9 cellular contexts compared by ENCODE assay signal in the genomic region with DNA sequence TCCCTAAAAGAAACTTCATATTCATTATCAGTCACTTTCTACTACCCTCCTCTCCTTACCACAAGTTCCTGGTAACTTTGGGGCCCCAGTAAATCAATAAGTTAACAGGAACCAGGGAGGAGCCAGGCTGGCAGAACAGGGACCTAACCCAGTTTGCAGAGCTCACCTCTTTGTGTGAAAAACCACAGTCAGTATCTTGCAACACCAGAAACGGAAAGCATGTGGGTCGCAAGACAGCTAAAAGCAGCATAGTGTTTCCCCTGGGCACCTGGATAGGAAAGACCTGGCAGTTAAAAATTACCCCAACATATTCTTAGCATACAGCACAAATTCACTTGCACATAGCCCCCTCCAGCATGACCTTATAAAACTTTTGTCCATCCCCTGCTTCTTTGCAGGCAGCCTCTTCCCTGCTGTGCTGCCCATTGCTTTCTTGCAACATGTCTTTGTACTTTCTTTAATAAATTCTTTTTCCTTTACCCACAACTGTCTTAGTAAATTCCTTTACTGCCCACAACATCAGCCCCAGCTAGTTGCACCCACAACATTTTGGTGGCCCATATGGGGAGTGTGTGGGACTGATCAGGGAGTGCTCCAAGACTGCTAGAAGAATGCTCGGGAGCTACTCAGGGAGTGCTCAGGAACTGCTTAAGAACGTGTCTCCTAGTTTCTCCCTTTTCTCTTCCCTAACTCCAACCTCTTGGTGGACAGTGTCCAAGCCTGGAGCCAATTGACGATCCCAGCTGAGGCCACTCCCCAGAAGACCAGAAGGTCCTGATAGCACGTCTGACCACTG.
DNase-seq lines count a peak whose midpoint lies in the region; ATAC-seq, FAIRE-seq and TF ChIP-seq lines count a peak whose summit lies in the region.
"Had no signal": no experiment of that assay in that cellular context is flagged by ENCODE, and none has a peak within 500 bp of the region (broad histone marks: within the 10 kb centered on the region; RNA-seq: fewer than 3 reads in every experiment).

No MANE protein-coding gene starts in this region.

- H3K4me3 ChIP-seq in kidney (ENCODE audit: low read length in 2 of 2): no peak overlapping the region
- H3K4me3 ChIP-seq in tibial artery: no peak overlapping the region
- H3K4me3 ChIP-seq: heart left ventricle had no signal

- H3K27me3 ChIP-seq in tibial artery: no peaks in the 10 kb centered on the region

- H3K4me3 Mint-ChIP-seq in nephron progenitor cell: no peak overlapping the region

- peaks cover 0 to 5% of the 10 kb centered on the region in 2 donors for H3K36me3 Mint-ChIP-seq in activated naive CD4-positive, alpha-beta T cell treated with anti-CD3 and anti-CD28 coated beads, Interleukin-2, amount 50 U/mL, for 72 hours
- peaks cover 3% of the 10 kb centered on the region for H3K36me3 Mint-ChIP-seq in nephron progenitor cell (ENCODE audit: low read depth)

- peaks cover 0 to 5% of the 10 kb centered on the region in 2 donors for H3K9me3 Mint-ChIP-seq in activated naive CD4-positive, alpha-beta T cell treated with anti-CD3 and anti-CD28 coated beads, Interleukin-2, amount 50 U/mL, for 72 hours
- peaks cover 63% of the 10 kb centered on the region for H3K9me3 Mint-ChIP-seq in nephron progenitor cell

- peaks cover 4% of the 10 kb centered on the region for H3K4me1 Mint-ChIP-seq in nephron progenitor cell

- TF ChIP-seq CTCF in GM10248 (IDR thresholded peaks at IDR 0.05; ENCODE audit: control extremely low read depth, extremely low read depth, low read depth, missing control alignments) (no peak), kidney (IDR thresholded peaks at IDR 0.05; ENCODE audit: borderline replicate concordance, extremely low read depth, insufficient read depth) (no peak), tibial artery (IDR thresholded peaks at IDR 0.05) (no peak), nephron progenitor cell (IDR thresholded peaks at IDR 0.05) (no peak)

- H3K36me3 ChIP-seq in kidney (ENCODE audit: control insufficient read depth in 1 of 2, insufficient read depth in 2 of 2, low read length in 2 of 2): no peaks in the 10 kb centered on the region
- H3K36me3 ChIP-seq in tibial artery: no peaks in the 10 kb centered on the region
- H3K36me3 ChIP-seq: heart left ventricle had no signal

- H3K27ac ChIP-seq in kidney (ENCODE audit: low read depth in 2 of 2, low read length in 2 of 2) (no peak overlapping the region), tibial artery (no peak overlapping the region)
- H3K27ac ChIP-seq: heart left ventricle had no signal

- DNase-seq in GM10248 (ENCODE audit: extremely low spot score) (peak; percentile 18), KG1 (lab: John Stamatoyannopoulos, UW) (peak; percentile 67), kidney (no peak), tibial artery (no peak), nephron progenitor cell (no peak), superior temporal gyrus (ENCODE audit: extremely low spot score) (no peak)
- peak in 1 of 2 donors; percentile 5 for DNase-seq in activated naive CD4-positive, alpha-beta T cell treated with anti-CD3 and anti-CD28 coated beads, Interleukin-2, amount 50 U/mL, for 72 hours (ENCODE audit: low spot score in 2 of 2)
- DNase-seq: heart left ventricle had no signal

- H3K4me1 ChIP-seq in kidney (ENCODE audit: control insufficient read depth in 1 of 2, insufficient read depth in 1 of 2, low read depth in 1 of 2, low read length in 2 of 2) (no peaks in the 10 kb centered on the region), tibial artery (no peaks in the 10 kb centered on the region)

- intact Hi-C loops in kidney (cut with DNase I) (no loop called here), tibial artery (cut with DNase I; ENCODE audit: low total_unique reads) (no loop called here)

- POLR2A ChIA-PET in GM10248 (lab: Yijun Ruan, JAX): no interaction called here

- no peak overlapping the region for H3K27ac Mint-ChIP-seq in activated naive CD4-positive, alpha-beta T cell treated with anti-CD3 and anti-CD28 coated beads, Interleukin-2, amount 50 U/mL, for 72 hours
- no peak overlapping the region for H3K27ac Mint-ChIP-seq in nephron progenitor cell

- no peaks in the 10 kb centered on the region for H3K9me3 ChIP-seq in kidney (ENCODE audit: control insufficient read depth in 1 of 2, low read length in 2 of 2)
- peaks cover 0 to 13% (median 0%) of the 10 kb centered on the region in 3 donors for H3K9me3 ChIP-seq in tibial artery

- ATAC-seq in GM21528 (IDR thresholded peaks at IDR 0.05; ENCODE audit: low FRiP score, unreplicated experiment): peak; percentile 88
- ATAC-seq in activated naive CD4-positive, alpha-beta T cell treated with anti-CD3 and anti-CD28 coated beads, Interleukin-2, amount 50 U/mL, for 72 hours: peak; percentile 71 to 76
- ATAC-seq: heart left ventricle had no signal

- CTCF ChIA-PET in GM10248 (lab: Yijun Ruan, JAX): interaction anchor here (2.1 kb wide), 1 partner anchor 12 kb away, joined by 6 read pairs; no protein-coding TSS in a partner anchor

- H3K27me3 Mint-ChIP-seq in nephron progenitor cell (ENCODE audit: low read depth, poor library complexity): no peaks in the 10 kb centered on the region

- no peak overlapping the region for H3K9ac ChIP-seq in kidney (ENCODE audit: low read length in 2 of 2)

- FAIRE-seq in kidney (lab: Jason Lieb, UNC): no peak

Comparison
In these comparisons a context has a peak if more than half of its experiments do, and no peak if none do; other contexts are left out.
1. DNase-seq: peak in GM10248 (single experiment) and KG1 (single experiment); none in kidney (single experiment), tibial artery (0 of 2), nephron progenitor cell (single experiment) and superior temporal gyrus (single experiment).